ENCODE assay signal across 7 cellular contexts in genomic region chr9:61550101-61550748, GRCh38.
DNase-seq lines count a peak whose midpoint lies in the region; ATAC-seq, FAIRE-seq and TF ChIP-seq lines count a peak whose summit lies in the region.
"Not testable (repeated sequence)": the region's sequence is repeated elsewhere in the genome, so short reads cannot be mapped to it uniquely, and the experiment has no call there.

No MANE protein-coding gene starts in this region.

- 38% methylated on average over 19 of the region's 19 CpGs for WGBS in GM12878 (ENCODE audit: insufficient coverage, insufficient replicate concordance, low lambda C conversion rate, missing lambda C conversion rate)
- WGBS in HepG2 (ENCODE audit: low lambda C conversion rate), result 21% methylated on average over 4 of the region's 19 CpGs

- intact Hi-C loops in GM12878 (cut with micrococcal nuclease; ENCODE audit: unreplicated experiment); HepG2 (cut with micrococcal nuclease; ENCODE audit: unreplicated experiment): not testable (repeated sequence)

- not testable (repeated sequence) for H3K4me1 ChIP-seq in GM12878 (ENCODE audit: control insufficient read depth, insufficient read depth, low read length); HepG2 (ENCODE audit: insufficient read depth, low read length)

- in situ Hi-C loops in GM12878 (cut with MboI); HepG2 (cut with HindIII; ENCODE audit: extremely low pct_ligation_motif_present, low pct_unique_long_range_greater_than_20kb): not testable (repeated sequence)

- not testable (repeated sequence) for TF ChIP-seq EP300 in GM12878 (IDR thresholded peaks at IDR 0.05; ENCODE audit: borderline replicate concordance in 1 of 2, control insufficient read depth in 1 of 2, low read depth in 2 of 2, low read length in 2 of 2); HepG2 (IDR thresholded peaks at IDR 0.05; ENCODE audit: low read depth in 2 of 2, low read length in 2 of 2); HepG2 (CRISPR knock-in tag; IDR thresholded peaks at IDR 0.05; ENCODE audit: borderline replicate concordance)

- not testable (repeated sequence) for TF ChIP-seq RAD21 in GM12878 (IDR thresholded peaks at IDR 0.05; ENCODE audit: insufficient read depth, low read depth, low read length); HepG2 (CRISPR knock-in tag; IDR thresholded peaks at IDR 0.05)

- H3K27ac ChIP-seq in GM12878 (ENCODE audit: control insufficient read depth, insufficient read depth); HepG2 (ENCODE audit: extremely low read length, insufficient read depth, low read length): not testable (repeated sequence)

- H2AFZ ChIP-seq in GM12878 (ENCODE audit: control insufficient read depth, low read depth, low read length); HepG2 (ENCODE audit: low read length): not testable (repeated sequence)

- not testable (repeated sequence) for TF ChIP-seq CTCF in GM12878 (IDR thresholded peaks at IDR 0.05 in 2 of 3, conservative IDR thresholded peaks at IDR 0.05 in 1 of 3; ENCODE audit: control insufficient read depth in 2 of 3, extremely low read depth in 1 of 3, insufficient read depth in 1 of 3, low read depth in 3 of 3, low read length in 3 of 3); HepG2 (CRISPR knock-in tag; IDR thresholded peaks at IDR 0.05)

- H3K9me3 ChIP-seq in GM12878 (replicated peaks; ENCODE audit: control insufficient read depth, insufficient read depth, low read length); HepG2 (ENCODE audit: low read length): not testable (repeated sequence)

- H3K4me3 ChIP-seq in GM12878; HepG2 (replicated peaks in 1 of 3; ENCODE audit: insufficient read depth in 1 of 3, low read depth in 2 of 3, low read length in 3 of 3): not testable (repeated sequence)

- SMC1A ChIA-PET in GM12878 (lab: Charles Lee; ENCODE audit: uncharacterized antibody, unreplicated experiment), result not testable (repeated sequence)

- not testable (repeated sequence) for H3K4me2 ChIP-seq in GM12878 (ENCODE audit: control insufficient read depth, insufficient read depth); HepG2 (ENCODE audit: low read depth, low read length)

- POLR2A ChIA-PET in GM12878 (lab: Charles Lee); HepG2 (lab: Yijun Ruan, JAX): not testable (repeated sequence)

- not testable (repeated sequence) for BruUV-seq in GM12878 (replicated peaks; lab: Mats Ljungman, UMichigan); HepG2 (replicated peaks; lab: Mats Ljungman, UMichigan)

- FAIRE-seq in GM12878 (lab: Jason Lieb, UNC); HepG2 (lab: Jason Lieb, UNC): not testable (repeated sequence)

- not testable (repeated sequence) for TF ChIP-seq POLR2A in GM12878 (IDR thresholded peaks at IDR 0.05; ENCODE audit: low read depth, low read length); erythroblast (IDR thresholded peaks at IDR 0.05; ENCODE audit: low read length); HepG2 (IDR thresholded peaks at IDR 0.05; ENCODE audit: insufficient read depth in 1 of 2, low read depth in 2 of 2, low read length in 2 of 2)

- H3K9ac ChIP-seq in GM12878 (ENCODE audit: control insufficient read depth, insufficient read depth, low read length); HepG2 (ENCODE audit: insufficient read depth, low read depth, low read length): not testable (repeated sequence)

- not testable (repeated sequence) for H3K36me3 ChIP-seq in GM12878 (ENCODE audit: control insufficient read depth in 2 of 2, insufficient read depth in 2 of 2, low read length in 1 of 2); HepG2 (replicated peaks in 1 of 2; ENCODE audit: control insufficient read depth in 1 of 2, insufficient read depth in 2 of 2, low read length in 2 of 2)

- not testable (repeated sequence) for H3K79me2 ChIP-seq in GM12878 (ENCODE audit: control insufficient read depth, insufficient read depth, low read length); HepG2 (ENCODE audit: insufficient read depth, low read length)

- RAD21 ChIA-PET in GM12878 (lab: Charles Lee; ENCODE audit: unreplicated experiment), result not testable (repeated sequence)

- DNase-seq in ELF-1 (ENCODE audit: low read depth, low spot score), result peak; percentile 0
- DNase-seq in H4 (ENCODE audit: low spot score), result peak; percentile 7
- DNase-seq in NAMALWA (ENCODE audit: low spot score), result peak; percentile 9
- peak; percentile 0 for DNase-seq in RKO (ENCODE audit: low spot score)
- not testable (repeated sequence) for DNase-seq in GM12878 (ENCODE audit: low read depth, low spot score)
- DNase-seq in erythroblast (lab: John Stamatoyannopoulos, UW), result peak; percentile 0
- DNase-seq in HepG2 (ENCODE audit: low spot score), result peak; percentile 7

- H4K20me1 ChIP-seq in GM12878 (ENCODE audit: control insufficient read depth, insufficient read depth); HepG2 (ENCODE audit: insufficient read depth, low read length): not testable (repeated sequence)

- not testable (repeated sequence) for H3K27me3 ChIP-seq in GM12878 (replicated peaks in 1 of 2; ENCODE audit: control insufficient read depth in 2 of 2, insufficient read depth in 2 of 2, low read length in 1 of 2); HepG2 (ENCODE audit: control insufficient read depth in 1 of 2, insufficient read depth in 2 of 2, low read length in 2 of 2)

- ATAC-seq in GM12878 (0 out of 3 replicates have a peak, but pooled peaks have one; percentile 36), HepG2 (peak; percentile 85)

- CTCF ChIA-PET in GM12878 (lab: Yijun Ruan, JAX); HepG2 (lab: Yijun Ruan, JAX; ENCODE audit: low intra/inter-chr PET ratio, low total read pairs): not testable (repeated sequence)

TF ChIP-seq in HepG2, 621 proteins besides CTCF, POLR2A, EP300 and RAD21:
- TF ChIP-seq STAG1 (CRISPR knock-in tag; IDR thresholded peaks at IDR 0.05), result peak; percentile 26; the same call in 1 of the 2 replicates
